ENCODE assay signal across 8 cellular contexts in the genomic region with DNA sequence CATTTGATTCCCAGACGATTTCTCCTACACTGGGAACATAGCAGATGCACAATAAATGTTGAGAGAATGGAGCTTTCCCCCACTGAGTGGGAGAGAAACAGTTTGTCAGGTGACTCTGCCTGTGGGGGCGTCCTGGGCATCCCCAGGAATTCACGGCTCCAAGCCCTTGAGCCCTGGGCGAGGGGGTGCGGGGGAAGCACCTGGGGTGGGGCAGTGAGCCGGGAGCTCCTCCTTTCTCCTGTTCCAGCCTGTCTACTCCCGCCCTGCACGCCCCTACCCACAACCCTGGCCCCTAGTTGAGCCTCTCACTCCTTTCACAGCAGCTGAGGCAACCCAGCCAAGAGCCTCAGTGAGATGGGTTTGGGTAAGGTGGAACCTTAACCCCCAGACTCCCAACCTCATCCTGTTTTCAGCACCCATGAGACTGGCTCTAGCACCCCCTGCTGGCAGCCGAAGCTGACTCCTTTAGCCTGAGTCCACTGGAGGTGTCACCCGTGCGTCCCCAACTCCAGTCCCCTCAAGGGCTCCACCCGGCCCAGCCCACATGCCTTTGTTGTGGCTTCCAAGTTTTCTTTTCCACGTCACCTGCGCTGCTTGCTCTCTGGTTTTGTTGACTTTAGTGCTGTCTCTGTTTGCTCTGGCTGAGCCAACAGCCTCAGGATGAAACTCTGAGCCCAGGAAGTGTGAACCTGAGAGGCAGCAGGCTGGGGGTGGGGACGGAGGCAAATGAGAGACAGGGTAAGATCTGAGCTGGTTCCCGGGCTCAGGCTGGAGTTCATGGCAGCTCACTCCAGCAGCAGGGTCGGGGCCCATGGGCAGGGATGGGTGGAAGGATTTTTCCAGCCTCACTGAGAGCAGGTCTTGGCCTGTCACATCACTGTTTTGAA. TPM values are rescaled to one million over a fixed set of nuclear protein-coding genes. Genes with fewer than 3 reads are reported as not detected.
DNase-seq lines count a peak whose midpoint lies in the region; ATAC-seq and TF ChIP-seq lines count a peak whose summit lies in the region.

No MANE protein-coding gene starts in this region.

- peaks cover 9% of the 10 kb centered on the region for H3K4me1 Mint-ChIP-seq in osteocyte (ENCODE audit: unreplicated experiment)

- no peaks in the 10 kb centered on the region for H3K36me3 ChIP-seq in OCI-LY7 (ENCODE audit: insufficient read depth, low read length)
- no peaks in the 10 kb centered on the region for H3K36me3 ChIP-seq in tibial nerve

- BruUV-seq in OCI-LY7 (replicated peaks; lab: Mats Ljungman, UMichigan): no TSS peak

- no peaks in the 10 kb centered on the region for H3K27me3 ChIP-seq in tibial nerve

- no peak overlapping the region for H3K4me3 Mint-ChIP-seq in osteocyte (ENCODE audit: unreplicated experiment)

- H3K4me1 ChIP-seq in OCI-LY7 (ENCODE audit: insufficient read depth, low read length, poor library complexity, severe bottlenecking) (peaks cover 14% of the 10 kb centered on the region), tibial nerve (peaks cover 0 to 7% (median 0%) of the 10 kb centered on the region in 4 donors)

- peak; percentile 46 for ATAC-seq in HG03378 (IDR thresholded peaks at IDR 0.05; ENCODE audit: unreplicated experiment)
- no peak for ATAC-seq in GM21723 (IDR thresholded peaks at IDR 0.05; ENCODE audit: unreplicated experiment)

- H3K27me3 Mint-ChIP-seq in osteocyte (ENCODE audit: unreplicated experiment): peaks cover 25% of the 10 kb centered on the region

- H2AFZ ChIP-seq in OCI-LY7 (ENCODE audit: low read length): peak overlapping the region; percentile 85

- H3K27ac Mint-ChIP-seq in osteocyte (ENCODE audit: unreplicated experiment): no peak overlapping the region

- H3K79me2 ChIP-seq in OCI-LY7 (ENCODE audit: insufficient read depth, low read depth, low read length): no peaks in the 10 kb centered on the region

- H3K9me3 ChIP-seq in OCI-LY7 (ENCODE audit: low read length) (no peaks in the 10 kb centered on the region), tibial nerve (no peaks in the 10 kb centered on the region)

- peak; percentile 84 for DNase-seq in GM10248 (ENCODE audit: extremely low spot score)
- DNase-seq in OCI-LY7 (ENCODE audit: low spot score): peak; percentile 81
- DNase-seq in activated T-helper 1 cell treated with Interleukin-2 at 50 U/mL for 16 hours (ENCODE audit: low read depth): peak; percentile 91
- peak; percentile 43 for DNase-seq in fibroblast of the aortic adventitia (ENCODE audit: low read depth)
- DNase-seq in osteocyte (ENCODE audit: extremely low spot score, unreplicated experiment): no peak
- DNase-seq in tibial nerve (ENCODE audit: low spot score in 2 of 2): peak; percentile 28 to 76

- intact Hi-C loops in OCI-LY7 (cut with micrococcal nuclease; ENCODE audit: unreplicated experiment): loop anchor here (1.0 to 5.0 kb wide), 3 partner anchors 37 to 128 kb away; no protein-coding TSS in a partner anchor

- POLR2A ChIA-PET in GM10248 (lab: Yijun Ruan, JAX) (no interaction called here), OCI-LY7 (lab: Charles Lee) (interaction anchor here (0.9 to 1.5 kb wide), 4 partner anchors 26 to 89 kb away, joined by 3 to 5 read pairs (median 3); partner anchors contain the start of gene NOL6)

- H3K4me2 ChIP-seq in OCI-LY7 (ENCODE audit: low read length): peak overlapping the region; percentile 42

- H4K20me1 ChIP-seq in OCI-LY7 (ENCODE audit: insufficient read depth, low read length): no peaks in the 10 kb centered on the region

- TF ChIP-seq EP300 in tibial nerve (IDR thresholded peaks at IDR 0.05): no peak

- no peaks in the 10 kb centered on the region for H3K9me3 Mint-ChIP-seq in osteocyte (ENCODE audit: unreplicated experiment)

- CTCF ChIA-PET in GM10248 (lab: Yijun Ruan, JAX): interaction anchor here (0.6 to 4.6 kb wide), 35 partner anchors 8 to 307 kb away, joined by 3 to 25 read pairs (median 5); partner anchors contain the start of genes AQP3, AQP7 and NOL6
- CTCF ChIA-PET in OCI-LY7 (lab: Charles Lee; ENCODE audit: unreplicated experiment): interaction anchor here (1.0 to 2.4 kb wide), 4 partner anchors 15 to 58 kb away, joined by 3 to 17 read pairs (median 4); partner anchors contain the start of gene NOL6

- no peak overlapping the region for H3K4me3 ChIP-seq in OCI-LY7 (ENCODE audit: low read depth, low read length, poor library complexity, severe bottlenecking)
- H3K4me3 ChIP-seq in fibroblast of the aortic adventitia (ENCODE audit: low read depth, low read length): no peak overlapping the region
- H3K4me3 ChIP-seq in tibial nerve: no peak overlapping the region

- 34 to 40% methylated on average over 17 of the region's 17 CpGs for WGBS in tibial nerve, 2 donors

- H3K9me2 ChIP-seq in OCI-LY7 (ENCODE audit: insufficient read depth, low read length): no peaks in the 10 kb centered on the region

- H3K27ac ChIP-seq in OCI-LY7 (ENCODE audit: low read depth, low read length, poor library complexity, severe bottlenecking) (no peak overlapping the region), tibial nerve (no peak overlapping the region)

- TF ChIP-seq CTCF in GM10248 (IDR thresholded peaks at IDR 0.05; ENCODE audit: control extremely low read depth, extremely low read depth, low read depth, missing control alignments) (peak; percentile 69), OCI-LY7 (conservative IDR thresholded peaks at IDR 0.05; ENCODE audit: low read length) (peak; percentile 93), fibroblast of the aortic adventitia (IDR thresholded peaks at IDR 0.05; ENCODE audit: insufficient read depth, low read length) (peak; percentile 78), osteocyte (IDR thresholded peaks at IDR 0.05) (peak; percentile 64), tibial nerve (IDR thresholded peaks at IDR 0.05) (peak; percentile 40 to 73 (median 58))

- no peak for TF ChIP-seq POLR2A in tibial nerve (IDR thresholded peaks at IDR 0.05)

- H3K36me3 Mint-ChIP-seq in osteocyte (ENCODE audit: unreplicated experiment): no peaks in the 10 kb centered on the region

RNA-seq across cellular contexts. Expression of gene AQP7, which starts 13.0 kb away (rescaled TPM):
- not detected in 2 replicates for total RNA-seq in OCI-LY7 (2014; rRNA removed; shearing (Covaris generic))
- total RNA-seq in OCI-LY7 (2022): 1.4 and 2.2 TPM in 2 replicates
- 0.09 TPM in 1 of 2 replicates, not detected in the other for total RNA-seq in fibroblast of the aortic adventitia (ENCODE audit: low replicate concordance)
- total RNA-seq in osteocyte: 0.68 TPM in 1 of 2 replicates, not detected in the other
- total RNA-seq in tibial nerve: 10 to 100 TPM; 14.1 to 51.6 (median 31.0) TPM

RNA-seq across cellular contexts. Expression of gene AQP3, which starts 32.0 kb away (rescaled TPM):
- total RNA-seq in OCI-LY7 (2014; rRNA removed; shearing (Covaris generic)): 16.0 TPM in 2 replicates
- 28.5 and 30.6 TPM in 2 replicates for total RNA-seq in OCI-LY7 (2022)
- 0.54 and 1.9 TPM in 2 replicates for total RNA-seq in fibroblast of the aortic adventitia (ENCODE audit: low replicate concordance)
- 0.86 and 1.1 TPM in 2 replicates for total RNA-seq in osteocyte
- total RNA-seq in tibial nerve: 100 to 1,000 TPM in 2 of 4 donors, 10 to 100 TPM in 2; 41.1 to 200 (median 96.8) TPM

RNA-seq across cellular contexts. Expression of gene NOL6, which starts 58.3 kb away (rescaled TPM):
- 26.4 and 28.8 TPM in 2 replicates for total RNA-seq in OCI-LY7 (2014; rRNA removed; shearing (Covaris generic))
- total RNA-seq in OCI-LY7 (2022) (23.8 and 30.9 TPM in 2 replicates), fibroblast of the aortic adventitia (ENCODE audit: low replicate concordance) (21.9 and 25.1 TPM in 2 replicates), osteocyte (34.3 and 34.4 TPM in 2 replicates), tibial nerve (10 to 100 TPM; 25.7 to 37.2 (median 27.9) TPM)
